ENCODE assay signal across 8 cellular contexts in genomic region chrX:72018277-72019112, GRCh38.
A peak's percentile ranks its signal among the peaks of the same experiment; 100 is the strongest.
DNase-seq lines count a peak whose midpoint lies in the region; ATAC-seq and TF ChIP-seq lines count a peak whose summit lies in the region.

No MANE protein-coding gene starts in this region.

- ATAC-seq in GM19395 (IDR thresholded peaks at IDR 0.05; ENCODE audit: unreplicated experiment) = peak; percentile 60

- POLR2A ChIA-PET in RWPE1 (lab: Yijun Ruan, JAX; ENCODE audit: low non-redundant PET) = interaction anchor here (0.6 kb wide), 1 partner anchor 22 kb away, joined by 3 read pairs; no protein-coding TSS in a partner anchor

- TF ChIP-seq CTCF in C4-2B (conservative IDR thresholded peaks at IDR 0.05) (peak; percentile 89), RWPE1 (conservative IDR thresholded peaks at IDR 0.05; ENCODE audit: low read depth) (peak; percentile 76), fibroblast of villous mesenchyme (IDR thresholded peaks at IDR 0.05; ENCODE audit: insufficient read depth, low read depth, low read length) (peak; percentile 43), neutrophil (IDR thresholded peaks at IDR 0.05) (peak; percentile 89)

- H3K27me3 ChIP-seq in neutrophil (peaks cover 31% of the 10 kb centered on the region), stomach smooth muscle (ENCODE audit: control insufficient read depth in 1 of 2, insufficient read depth in 2 of 2, low read length in 2 of 2) (peaks cover 0 to 21% of the 10 kb centered on the region in 2 donors)

- H3K9me3 ChIP-seq in neutrophil = no peaks in the 10 kb centered on the region
- H3K9me3 ChIP-seq in stomach smooth muscle (ENCODE audit: control insufficient read depth in 2 of 2, low read length in 2 of 2) = no peaks in the 10 kb centered on the region

- H3K4me3 ChIP-seq in fibroblast of villous mesenchyme (ENCODE audit: low read depth, low read length) = peak overlapping the region; percentile 35
- peak overlapping the region; percentile 39 to 45 for H3K4me3 ChIP-seq in neutrophil (ENCODE audit: low read depth in 1 of 2, low read length in 1 of 2)
- H3K4me3 ChIP-seq in stomach smooth muscle (ENCODE audit: low read length in 2 of 2) = peak overlapping the region; percentile 31 to 49

- H3K27ac ChIP-seq in C4-2B = peak overlapping the region; percentile 16; the same call in 1 of the 2 replicates
- H3K27ac ChIP-seq in RWPE1 = no peak overlapping the region
- H3K27ac ChIP-seq in neutrophil = peak overlapping the region; percentile 39
- peak overlapping the region; percentile 79 for H3K27ac ChIP-seq in stomach smooth muscle (ENCODE audit: low read length)

- CTCF ChIA-PET in RWPE1 (lab: Yijun Ruan, JAX) = interaction anchor here (0.5 to 1.4 kb wide), 9 partner anchors 8 to 404 kb away, joined by 3 to 10 read pairs (median 4); no protein-coding TSS in a partner anchor

- peaks cover 29% of the 10 kb centered on the region in 2 experiments for H3K4me1 ChIP-seq in neutrophil (ENCODE audit: control insufficient read depth in 1 of 2, insufficient read depth in 1 of 2, low read depth in 1 of 2, low read length in 1 of 2)
- peaks cover 25% of the 10 kb centered on the region for H3K4me1 ChIP-seq in stomach smooth muscle (ENCODE audit: control insufficient read depth, insufficient read depth, low read length)

- H3K9ac ChIP-seq in stomach smooth muscle (ENCODE audit: low read length in 2 of 2) = peak overlapping the region in 1 of 2 donors; percentile 51

- H3K36me3 ChIP-seq in neutrophil (no peaks in the 10 kb centered on the region), stomach smooth muscle (ENCODE audit: control insufficient read depth in 2 of 2, insufficient read depth in 2 of 2, low read length in 2 of 2) (no peaks in the 10 kb centered on the region)

- DNase-seq in HT1080 (ENCODE audit: low read depth) (peak; percentile 82), RWPE1 (ENCODE audit: low spot score) (peak; percentile 82), fibroblast of villous mesenchyme (ENCODE audit: low read depth) (peak; percentile 86)
- DNase-seq in activated effector memory CD4-positive, alpha-beta T cell treated with anti-CD3 and anti-CD28 coated beads, Interleukin-2, amount 50 U/mL, for 16 hours = peak; percentile 93
